ENCODE assay signal across 1 cellular context in the genomic region with DNA sequence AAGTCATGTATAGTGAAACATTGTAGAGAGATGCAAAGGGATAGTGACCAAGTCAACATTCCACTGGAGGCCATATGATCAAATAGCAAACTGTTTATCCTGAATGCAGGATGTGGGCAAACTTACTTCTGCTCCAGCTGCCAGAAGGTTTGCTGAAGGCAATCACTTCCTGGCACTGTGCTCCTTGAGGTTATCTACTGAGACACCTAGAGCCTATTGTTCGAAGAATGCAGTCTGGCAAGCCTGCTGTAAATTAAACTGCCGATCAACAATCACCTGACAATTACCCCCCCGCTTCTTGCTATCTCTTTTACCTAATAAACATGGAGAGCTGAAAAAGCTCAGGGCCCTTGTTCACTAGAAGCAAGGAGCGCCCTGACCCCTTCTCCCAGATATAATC.
TF ChIP-seq lines count a peak whose summit lies in the region.

No MANE protein-coding gene starts in this region.

TF ChIP-seq in IMR-90, 13 proteins besides CTCF, POLR2A, EP300 and RAD21:
- TF ChIP-seq FOS (IDR thresholded peaks at IDR 0.05; ENCODE audit: low read depth, low read length) = no peak
- no peak for TF ChIP-seq RFX5 (IDR thresholded peaks at IDR 0.05; ENCODE audit: low read depth, low read length)
- TF ChIP-seq NFE2L2 (IDR thresholded peaks at IDR 0.05; ENCODE audit: low read depth, low read length) = no peak
- no peak for TF ChIP-seq MAZ (IDR thresholded peaks at IDR 0.05; ENCODE audit: borderline replicate concordance, low read depth, low read length)
- TF ChIP-seq BHLHE40 (IDR thresholded peaks at IDR 0.05; ENCODE audit: low read depth, low read length) = no peak
- TF ChIP-seq SMC3 (IDR thresholded peaks at IDR 0.05; ENCODE audit: low read depth, low read length) = no peak
- TF ChIP-seq RCOR1 (IDR thresholded peaks at IDR 0.05; ENCODE audit: insufficient replicate concordance, low read length) = no peak
- no peak for TF ChIP-seq MAFK (IDR thresholded peaks at IDR 0.05; ENCODE audit: low read depth, low read length)
- TF ChIP-seq, protein P1, sequence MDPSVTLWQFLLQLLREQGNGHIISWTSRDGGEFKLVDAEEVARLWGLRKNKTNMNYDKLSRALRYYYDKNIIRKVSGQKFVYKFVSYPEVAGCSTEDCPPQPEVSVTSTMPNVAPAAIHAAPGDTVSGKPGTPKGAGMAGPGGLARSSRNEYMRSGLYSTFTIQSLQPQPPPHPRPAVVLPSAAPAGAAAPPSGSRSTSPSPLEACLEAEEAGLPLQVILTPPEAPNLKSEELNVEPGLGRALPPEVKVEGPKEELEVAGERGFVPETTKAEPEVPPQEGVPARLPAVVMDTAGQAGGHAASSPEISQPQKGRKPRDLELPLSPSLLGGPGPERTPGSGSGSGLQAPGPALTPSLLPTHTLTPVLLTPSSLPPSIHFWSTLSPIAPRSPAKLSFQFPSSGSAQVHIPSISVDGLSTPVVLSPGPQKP (IDR thresholded peaks at IDR 0.05; ENCODE audit: borderline replicate concordance, low read depth, low read length) = no peak
TF ChIP-seq in IMR-90: peak in this region for 0.
